28 cellular contexts compared by ENCODE assay signal in genomic region chr3:6362406-6362805, GRCh38.
"Had no signal": no experiment of that assay in that cellular context is flagged by ENCODE, and none has a peak within 500 bp of the region (broad histone marks: within the 10 kb centered on the region; RNA-seq: fewer than 3 reads in every experiment).

No MANE protein-coding gene starts in this region.

- FAIRE-seq: endometrium, endothelial cell of umbilical vein, frontal cortex had no signal

- H3K27ac ChIP-seq: colonic mucosa, coronary artery, dorsolateral prefrontal cortex, epithelial cell of prostate, esophagus muscularis mucosa, esophagus squamous epithelium, foreskin keratinocyte, gastrocnemius medialis, gastroesophageal sphincter, heart left ventricle, heart right ventricle, hepatocyte had no signal

- H3K36me3 ChIP-seq: colonic mucosa, esophagus muscularis mucosa, esophagus squamous epithelium, gastrocnemius medialis, gastroesophageal sphincter, heart left ventricle, heart right ventricle had no signal

- H3K79me2 ChIP-seq: hepatocyte had no signal

- DNase-seq: colonic mucosa; cortex of kidney; dermis blood vessel endothelial cell; dorsolateral prefrontal cortex; effector CD4-positive, alpha-beta T cell; effector CD8-positive, alpha-beta T cell; effector memory CD4-positive, alpha-beta T cell; effector memory CD8-positive, alpha-beta T cell; endodermal cell; erythroblast; esophagus squamous epithelium; foreskin fibroblast; foreskin keratinocyte; foreskin melanocyte; gastrocnemius medialis; glutamatergic neuron; head of caudate nucleus; heart left ventricle; heart right ventricle had no signal

- H3K4me1 ChIP-seq: colonic mucosa, esophagus muscularis mucosa, esophagus squamous epithelium, foreskin keratinocyte, gastrocnemius medialis, gastroesophageal sphincter, heart left ventricle, heart right ventricle had no signal

- ATAC-seq: effector memory CD8-positive, alpha-beta T cell; esophagus mucosa; foreskin keratinocyte; gastrocnemius medialis; gastroesophageal sphincter; heart left ventricle; heart right ventricle had no signal

- H3K9me3 ChIP-seq: colonic mucosa, esophagus muscularis mucosa, esophagus squamous epithelium, gastrocnemius medialis had no signal

- H3K27me3 ChIP-seq: colonic mucosa, esophagus muscularis mucosa, esophagus squamous epithelium, foreskin keratinocyte, gastrocnemius medialis, gastroesophageal sphincter, heart left ventricle, heart right ventricle, hepatocyte had no signal

- H3K4me2 ChIP-seq: hepatocyte had no signal

- H3K4me3 ChIP-seq: colonic mucosa, coronary artery, dorsolateral prefrontal cortex, esophagus muscularis mucosa, esophagus squamous epithelium, gastrocnemius medialis, gastroesophageal sphincter, heart left ventricle, heart right ventricle, hepatocyte had no signal

- H2AFZ ChIP-seq: hepatocyte had no signal
